In genomic region chr16:85100265-85100664, GRCh38 we compare ENCODE assay signal across 21 cellular contexts. TPM values are rescaled to one million over a fixed set of nuclear protein-coding genes. Genes with fewer than 3 reads are reported as not detected.
"Had no signal": no experiment of that assay in that cellular context is flagged by ENCODE, and none has a peak within 500 bp of the region (broad histone marks: within the 10 kb centered on the region; RNA-seq: fewer than 3 reads in every experiment).

No MANE protein-coding gene starts in this region.

- H3K9me3 ChIP-seq: MG63, SJSA1 had no signal

- H3K36me3 ChIP-seq: MG63, SJSA1 had no signal

- H3K4me1 ChIP-seq: SJSA1 had no signal

- H3K27ac ChIP-seq: HL-60, SJSA1, SK-N-MC had no signal

- DNase-seq: Karpas-422, KG1, MG63, NCI-H1092, NCI-H1105 treated with DMSO at 0.1 percent for 48 hours, NCI-H1417 treated with DMSO at 0.1 percent for 48 hours, NCI-H187, NCI-H2029, NCI-H2081 treated with DMSO at 0.1 percent for 48 hours, NCI-H226, NCI-H446, NCI-H510A, NCI-H774, Right ventricle myocardium superior, RPMI8226, SIG-M5 had no signal

- H3K27me3 ChIP-seq: MG63 had no signal

- H3K4me3 ChIP-seq: MG63, SJSA1, SK-N-MC had no signal

- FAIRE-seq: HTR-8/SVneo, RCC 7860 had no signal

RNA-seq across cellular contexts. Expression of gene CIBAR2, which starts 12.0 kb away (rescaled TPM):
- total RNA-seq: Right ventricle myocardium superior had no signal
